ENCODE assay signal across 8 cellular contexts in genomic region chr1:33349081-33349759, GRCh38.
DNase-seq lines count a peak whose midpoint lies in the region; ATAC-seq lines count a peak whose summit lies in the region.

No MANE protein-coding gene starts in this region.

- DNase-seq in DMS114 treated with DMSO at 0.1 percent for 48 hours (lab: John Stamatoyannopoulos, UW; ENCODE audit: unreplicated experiment) (peak; percentile 15), memory B cell (ENCODE audit: low spot score in 2 of 2) (peak; percentile 24 to 58), globus pallidus (ENCODE audit: low spot score) (no peak)
- DNase-seq in activated CD4-positive, CD25-positive, alpha-beta regulatory T cell treated with anti-CD3 and anti-CD28 coated beads, Interleukin-2, amount 50 U/mL, for 72 hours = peak; percentile 53
- peak; percentile 21 to 36 for DNase-seq in stimulated activated CD8-positive, alpha-beta memory T cell treated with anti-CD3 and anti-CD28 coated beads, Interleukin-15, amount 100 ng/mL, for 48 hours (ENCODE audit: low read depth in 2 of 2)

- peak overlapping the region; percentile 67 for H3K4me3 ChIP-seq in HUES6 (ENCODE audit: low read depth, low read length)

- no peaks in the 10 kb centered on the region for H3K9me3 ChIP-seq in HUES6 (ENCODE audit: control insufficient read depth, insufficient read depth, low read depth, low read length)

- peaks cover 33% of the 10 kb centered on the region for H3K4me1 ChIP-seq in HUES6 (ENCODE audit: control insufficient read depth, insufficient read depth, low read length)

- no peaks in the 10 kb centered on the region for H3K9me3 Mint-ChIP-seq in memory B cell

- peak overlapping the region; percentile 63 for H3K9ac ChIP-seq in HUES6 (ENCODE audit: low read length)

- H3K27ac ChIP-seq in HUES6 (ENCODE audit: low read depth, low read length) = no peak overlapping the region
- H3K27ac ChIP-seq in cingulate gyrus (ENCODE audit: low read depth, low read length) = peak overlapping the region; percentile 86

- H3K4me3 Mint-ChIP-seq in memory B cell = peak overlapping the region; percentile 77

- H3K36me3 Mint-ChIP-seq in memory B cell = no peaks in the 10 kb centered on the region

- ATAC-seq in GM21381 (IDR thresholded peaks at IDR 0.05; ENCODE audit: unreplicated experiment) (peak; percentile 28), memory B cell (ENCODE audit: low read depth) (peak; percentile 40)

- peaks cover 90% of the 10 kb centered on the region for H3K27me3 ChIP-seq in HUES6 (ENCODE audit: control insufficient read depth, insufficient read depth, low read length)

- H3K36me3 ChIP-seq in HUES6 (ENCODE audit: control insufficient read depth, insufficient read depth, low read length) = no peaks in the 10 kb centered on the region

- H3K4me1 Mint-ChIP-seq in memory B cell = peaks cover 28% of the 10 kb centered on the region

- peak overlapping the region; percentile 39 for H3K27ac Mint-ChIP-seq in memory B cell

- no peaks in the 10 kb centered on the region for H3K27me3 Mint-ChIP-seq in memory B cell
